ENCODE assay signal across 10 cellular contexts in genomic region chr21:17279663-17280062, GRCh38.
"Had no signal": no experiment of that assay in that cellular context is flagged by ENCODE, and none has a peak within 500 bp of the region (broad histone marks: within the 10 kb centered on the region; RNA-seq: fewer than 3 reads in every experiment).

No MANE protein-coding gene starts in this region.

- H3K4me3 ChIP-seq: K562 had no signal

- FAIRE-seq: HepG2, HTR-8/SVneo, K562 had no signal

- H3K27ac Mint-ChIP-seq: IgD-negative memory B cell had no signal

- H3K27ac ChIP-seq: HL-60, KMS-11 had no signal

- H3K27me3 Mint-ChIP-seq: IgD-negative memory B cell had no signal

- H3K36me3 Mint-ChIP-seq: IgD-negative memory B cell had no signal

- H3K4me3 Mint-ChIP-seq: IgD-negative memory B cell had no signal

- H3K4me2 ChIP-seq: KMS-11 had no signal

- H3K9ac ChIP-seq: KMS-11 had no signal

- H3K4me1 Mint-ChIP-seq: IgD-negative memory B cell had no signal

- ATAC-seq: K562 had no signal

- DNase-seq: IMR-90, Karpas-422, KBM-7, KG1 had no signal
